ENCODE assay signal across 11 cellular contexts in genomic region chr7:79317728-79318127, GRCh38.
A peak's percentile ranks its signal among the peaks of the same experiment; 100 is the strongest.
DNase-seq lines count a peak whose midpoint lies in the region; ATAC-seq and TF ChIP-seq lines count a peak whose summit lies in the region.
"Had no signal": no experiment of that assay in that cellular context is flagged by ENCODE, and none has a peak within 500 bp of the region (broad histone marks: within the 10 kb centered on the region; RNA-seq: fewer than 3 reads in every experiment).

No MANE protein-coding gene starts in this region.

- H3K9me3 ChIP-seq in breast epithelium: no peaks in the 10 kb centered on the region

- no peaks in the 10 kb centered on the region for H3K36me3 Mint-ChIP-seq in MCF 10A (ENCODE audit: insufficient read depth, unreplicated experiment)
- H3K36me3 Mint-ChIP-seq: brain; CD4-positive, alpha-beta memory T cell had no signal

- TF ChIP-seq CTCF in MCF 10A (IDR thresholded peaks at IDR 0.05; ENCODE audit: unreplicated experiment) (no peak), breast epithelium (IDR thresholded peaks at IDR 0.05) (no peak)

- ATAC-seq in SK-N-SH treated with all-trans-retinoic acid at 6 μM for 48 hours (peak; percentile 99), GM21529 (IDR thresholded peaks at IDR 0.05; ENCODE audit: unreplicated experiment) (no peak), HG03442 (IDR thresholded peaks at IDR 0.05; ENCODE audit: unreplicated experiment) (no peak)

- H3K27ac ChIP-seq in breast epithelium: no peak overlapping the region

- peaks cover 8% of the 10 kb centered on the region for H3K4me1 Mint-ChIP-seq in MCF 10A (ENCODE audit: insufficient read depth, unreplicated experiment)
- H3K4me1 Mint-ChIP-seq: CD4-positive, alpha-beta memory T cell had no signal

- no peak for TF ChIP-seq POLR2A in breast epithelium (IDR thresholded peaks at IDR 0.05)

- CTCF ChIA-PET in MCF 10A (lab: Yijun Ruan, JAX): interaction anchor here (0.9 to 1.7 kb wide), 2 partner anchors 20 to 44 kb away, joined by 5 to 9 read pairs; no protein-coding TSS in a partner anchor

- peak; percentile 73 for DNase-seq in MCF 10A (ENCODE audit: unreplicated experiment)
- no peak for DNase-seq in breast epithelium (ENCODE audit: low spot score in 2 of 2)
- DNase-seq in glomerular visceral epithelial cell (ENCODE audit: extremely low spot score): peak; percentile 64
- no peak for DNase-seq in NCI-H187 (lab: John Stamatoyannopoulos, UW)
- DNase-seq in activated T-cell treated with anti-CD3 and anti-CD28 coated beads, Interleukin-2, amount 50 U/mL, for 48 hours: no peak
- DNase-seq: CD4-positive, alpha-beta memory T cell; stimulated activated CD4-positive, alpha-beta T cell treated with anti-CD3 and anti-CD28 coated beads, Interleukin-4, amount 100 ng/mL, for 24 hours had no signal

- H3K9me3 Mint-ChIP-seq in MCF 10A (ENCODE audit: unreplicated experiment): no peaks in the 10 kb centered on the region
- H3K9me3 Mint-ChIP-seq: brain had no signal

- H3K36me3 ChIP-seq in breast epithelium: no peaks in the 10 kb centered on the region

- H3K27me3 Mint-ChIP-seq in MCF 10A (ENCODE audit: insufficient read depth, unreplicated experiment): peaks cover 10% of the 10 kb centered on the region
- H3K27me3 Mint-ChIP-seq: brain; CD4-positive, alpha-beta memory T cell had no signal

- POLR2A ChIA-PET in MCF 10A (lab: Yijun Ruan, JAX): no interaction called here

- peak overlapping the region; percentile 44 for H3K27ac Mint-ChIP-seq in MCF 10A (ENCODE audit: low read depth, unreplicated experiment)
- H3K27ac Mint-ChIP-seq: brain; CD4-positive, alpha-beta memory T cell had no signal

- no TSS peak for BruUV-seq in MCF 10A (replicated peaks; lab: Mats Ljungman, UMichigan)

- intact Hi-C loops in MCF 10A (cut with micrococcal nuclease): no loop called here
- intact Hi-C loops in breast epithelium (cut with DNase I; ENCODE audit: low total_unique reads): no loop called here

- no peak overlapping the region for H3K4me3 ChIP-seq in breast epithelium

- no peaks in the 10 kb centered on the region for H3K27me3 ChIP-seq in breast epithelium

- no peak overlapping the region for H3K4me3 Mint-ChIP-seq in MCF 10A (ENCODE audit: unreplicated experiment)
- H3K4me3 Mint-ChIP-seq: brain; CD4-positive, alpha-beta memory T cell had no signal

- H3K4me1 ChIP-seq in breast epithelium: no peaks in the 10 kb centered on the region

TF ChIP-seq in SK-N-SH treated with all-trans-retinoic acid at 6 μM for 48 hours, 23 proteins besides CTCF, POLR2A, EP300 and RAD21:
- TF ChIP-seq CREB5 (CRISPR knock-in tag; IDR thresholded peaks at IDR 0.05; ENCODE audit: low read depth): no peak; the same call in 1 of the 2 replicates
- peak; percentile 29; the same call in 1 of the 2 replicates for TF ChIP-seq ISL1 (CRISPR knock-in tag; IDR thresholded peaks at IDR 0.05)
- no peak for TF ChIP-seq TCF4 (CRISPR knock-in tag; IDR thresholded peaks at IDR 0.05; ENCODE audit: borderline replicate concordance)
TF ChIP-seq in SK-N-SH treated with all-trans-retinoic acid at 6 μM for 48 hours: peak in this region for 1.

Comparison
In these comparisons a context has a peak if more than half of its experiments do, and no peak if none do; other contexts are left out.
1. DNase-seq: peak in MCF 10A (single experiment) and glomerular visceral epithelial cell (single experiment); none in breast epithelium (0 of 2), NCI-H187 (0 of 2) and activated T-cell treated with anti-CD3 and anti-CD28 coated beads, Interleukin-2, amount 50 U/mL, for 48 hours (0 of 2).